In the genomic region with DNA sequence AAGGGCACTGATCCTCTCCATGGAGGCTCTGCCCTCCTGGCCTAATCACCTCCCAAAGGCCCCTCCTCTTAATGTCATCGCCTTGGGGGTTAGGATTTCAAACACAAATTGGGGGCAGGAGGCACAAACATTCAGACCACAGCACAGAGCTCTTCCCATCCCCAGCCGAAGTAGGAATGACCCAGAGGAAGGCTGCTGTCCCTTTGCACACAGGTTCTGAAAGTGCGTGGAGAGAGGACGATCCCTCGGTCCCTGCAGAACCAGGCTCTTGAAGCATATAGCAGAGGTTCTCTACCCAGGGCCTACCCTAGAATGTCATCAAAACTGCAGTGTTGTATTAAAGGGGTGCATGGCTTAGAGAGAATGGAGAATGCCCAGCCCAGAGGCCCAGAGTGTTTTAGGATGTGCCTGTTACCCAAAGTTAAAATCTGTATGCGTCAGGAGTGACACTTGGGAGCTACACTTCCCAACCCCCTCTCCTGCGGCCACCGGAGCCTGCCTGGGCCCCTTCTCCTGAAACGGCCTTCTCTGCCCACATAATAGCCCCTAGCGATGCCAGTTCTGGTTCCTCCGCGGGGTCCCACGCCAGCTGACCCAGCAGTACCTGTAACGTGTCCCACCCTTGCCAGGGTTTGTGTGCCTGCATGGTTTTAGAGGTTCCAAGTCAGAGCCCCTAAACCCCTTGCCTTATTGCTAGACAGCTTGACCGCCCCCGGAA, we compare ENCODE assay signal across 22 cellular contexts.
DNase-seq lines count a peak whose midpoint lies in the region; ATAC-seq and TF ChIP-seq lines count a peak whose summit lies in the region.
"Had no signal": no experiment of that assay in that cellular context is flagged by ENCODE, and none has a peak within 500 bp of the region (broad histone marks: within the 10 kb centered on the region; RNA-seq: fewer than 3 reads in every experiment).

No MANE protein-coding gene starts in this region.

- CTCF ChIA-PET in MCF 10A (lab: Yijun Ruan, JAX): interaction anchor here (0.6 to 2.6 kb wide), 13 partner anchors 12 to 1574 kb away, joined by 3 to 10 read pairs (median 4); no protein-coding TSS in a partner anchor

- whole genome bisulfite sequencing in stomach, 5 donors: 85 to 91% (median 89%) methylated on average over 16 of the region's 16 CpGs
- 88 to 90% methylated on average over 13 to 16 of the region's 16 CpGs for WGBS in body of pancreas, 2 donors

- TF ChIP-seq CTCF in MCF 10A (IDR thresholded peaks at IDR 0.05; ENCODE audit: unreplicated experiment) (no peak), left lung (IDR thresholded peaks at IDR 0.05) (no peak), stomach (IDR thresholded peaks at IDR 0.05) (no peak), body of pancreas (IDR thresholded peaks at IDR 0.05) (no peak)

- H3K27me3 ChIP-seq in left lung (no peaks in the 10 kb centered on the region), stomach (no peaks in the 10 kb centered on the region), body of pancreas (no peaks in the 10 kb centered on the region)
- H3K27me3 ChIP-seq: ovary, uterus had no signal

- peak overlapping the region; percentile 62 to 69 for H3K27ac ChIP-seq in left lung
- H3K27ac ChIP-seq in stomach: peak overlapping the region; percentile 68 to 84 (median 71)
- H3K27ac ChIP-seq in body of pancreas: no peak overlapping the region
- H3K27ac ChIP-seq: ovary had no signal

- peaks cover 8% of the 10 kb centered on the region for H3K36me3 Mint-ChIP-seq in MCF 10A (ENCODE audit: insufficient read depth, unreplicated experiment)
- H3K36me3 Mint-ChIP-seq: stimulated activated naive B cell treated with anti-CD40 and anti-IgM and Interleukin-4, amounts not matched to agents 10 μg/mL and 1 μg/mL and 100 μg/mL, for 72 hours had no signal

- H3K9me3 Mint-ChIP-seq in MCF 10A (ENCODE audit: unreplicated experiment): no peaks in the 10 kb centered on the region

- intact Hi-C loops in MCF 10A (cut with micrococcal nuclease): loop anchor here (2.0 kb wide), 1 partner anchor 373 kb away; the partner anchor contains the start of gene PRKCA
- intact Hi-C loops in left lung (cut with DNase I): no loop called here
- intact Hi-C loops in stomach (cut with DNase I; ENCODE audit: low total_unique reads): no loop called here
- intact Hi-C loops in body of pancreas (cut with DNase I): loop anchor here (10.0 kb wide), 1 partner anchor 421 kb away; no protein-coding TSS in a partner anchor

- H3K4me1 Mint-ChIP-seq in MCF 10A (ENCODE audit: insufficient read depth, unreplicated experiment): peaks cover 46% of the 10 kb centered on the region

- peak overlapping the region; percentile 92 for H3K27ac Mint-ChIP-seq in MCF 10A (ENCODE audit: low read depth, unreplicated experiment)
- H3K27ac Mint-ChIP-seq: mesothelial cell of epicardium; stimulated activated naive B cell treated with anti-CD40 and anti-IgM and Interleukin-4, amounts not matched to agents 10 μg/mL and 1 μg/mL and 100 μg/mL, for 72 hours had no signal

- no peak for TF ChIP-seq EP300 in stomach (IDR thresholded peaks at IDR 0.05)

- H3K27me3 Mint-ChIP-seq in MCF 10A (ENCODE audit: insufficient read depth, unreplicated experiment): no peaks in the 10 kb centered on the region
- H3K27me3 Mint-ChIP-seq: activated naive CD8-positive, alpha-beta T cell had no signal

- BruUV-seq in MCF 10A (replicated peaks; lab: Mats Ljungman, UMichigan): no TSS peak

- H3K4me3 Mint-ChIP-seq in MCF 10A (ENCODE audit: unreplicated experiment): peak overlapping the region; percentile 68
- H3K4me3 Mint-ChIP-seq: activated naive CD8-positive, alpha-beta T cell; HFFc6; mesothelial cell of epicardium; stimulated activated naive B cell treated with anti-CD40 and anti-IgM and Interleukin-4, amounts not matched to agents 10 μg/mL and 1 μg/mL and 100 μg/mL, for 72 hours had no signal

- no peaks in the 10 kb centered on the region for H3K9me3 ChIP-seq in left lung
- no peaks in the 10 kb centered on the region for H3K9me3 ChIP-seq in stomach
- no peaks in the 10 kb centered on the region for H3K9me3 ChIP-seq in body of pancreas
- H3K9me3 ChIP-seq: ovary, uterus had no signal

- peaks cover 5 to 9% of the 10 kb centered on the region in 2 donors for H3K4me1 ChIP-seq in left lung
- peaks cover 12 to 41% (median 23%) of the 10 kb centered on the region in 4 donors for H3K4me1 ChIP-seq in stomach
- H3K4me1 ChIP-seq in body of pancreas: no peaks in the 10 kb centered on the region

- ATAC-seq in left lung: peak; percentile 29
- ATAC-seq in body of pancreas: no peak
- ATAC-seq: stimulated activated naive B cell treated with anti-CD40 and anti-IgM and Interleukin-4, amounts not matched to agents 10 μg/mL and 1 μg/mL and 100 μg/mL, for 72 hours had no signal

- POLR2A ChIA-PET in MCF 10A (lab: Yijun Ruan, JAX): interaction anchor here (0.5 to 4.3 kb wide), 22 partner anchors 13 to 1701 kb away, joined by 3 to 39 read pairs (median 4); partner anchors contain the start of gene CEP112

- H3K36me3 ChIP-seq in left lung (no peaks in the 10 kb centered on the region), stomach (no peaks in the 10 kb centered on the region), body of pancreas (replicated peaks in 1 of 2; ENCODE audit: insufficient read depth in 1 of 2, low read depth in 2 of 2) (no peaks in the 10 kb centered on the region)
- H3K36me3 ChIP-seq: ovary, uterus had no signal

- H3K4me3 ChIP-seq in left lung (peak overlapping the region in 1 of 2 donors; percentile 8), stomach (peak overlapping the region in 1 of 4 donors; percentile 26), body of pancreas (no peak overlapping the region)
- H3K4me3 ChIP-seq: ovary, uterus had no signal

- TF ChIP-seq POLR2A in stomach (IDR thresholded peaks at IDR 0.05) (no peak), body of pancreas (IDR thresholded peaks at IDR 0.05) (no peak)

- peak; percentile 36 for DNase-seq in ELF-1 (ENCODE audit: low read depth, low spot score)
- no peak for DNase-seq in MCF 10A (ENCODE audit: unreplicated experiment)
- no peak for DNase-seq in left lung
- no peak for DNase-seq in stomach
- DNase-seq in body of pancreas: no peak
- no peak for DNase-seq in mucosa of gallbladder (ENCODE audit: low spot score)
- DNase-seq in NCI-H526 treated with DMSO at 0.1 percent for 48 hours (lab: John Stamatoyannopoulos, UW): no peak
- no peak for DNase-seq in NK-92 treated with Interleukin-12 subunit alpha and Interleukin-12 subunit beta, amount 100 ng/mL, for 24 hours (lab: John Stamatoyannopoulos, UW)
- DNase-seq: activated CD4-positive, alpha-beta T cell treated with anti-CD3 and anti-CD28 coated beads for 48 hours; AML-193; effector CD4-positive, alpha-beta T cell; HFFc6; KBM-7; NCI-H1105; NCI-H2171; ovary; SIG-M5; stimulated activated naive B cell treated with anti-CD40 and anti-IgM and Interleukin-4, amounts not matched to agents 10 μg/mL and 1 μg/mL and 100 μg/mL, for 72 hours; T1000 had no signal

Comparison
In these comparisons a context has a peak if more than half of its experiments do, and no peak if none do; other contexts are left out.
1. H3K27ac ChIP-seq: peak in left lung (2 of 2) and stomach (5 of 5); none in body of pancreas (0 of 4).
2. intact Hi-C loops: an anchor here in MCF 10A (2.0 kb wide) and body of pancreas (10.0 kb wide); none called in left lung and stomach.